1 cellular context compared by ENCODE assay signal in the genomic region with DNA sequence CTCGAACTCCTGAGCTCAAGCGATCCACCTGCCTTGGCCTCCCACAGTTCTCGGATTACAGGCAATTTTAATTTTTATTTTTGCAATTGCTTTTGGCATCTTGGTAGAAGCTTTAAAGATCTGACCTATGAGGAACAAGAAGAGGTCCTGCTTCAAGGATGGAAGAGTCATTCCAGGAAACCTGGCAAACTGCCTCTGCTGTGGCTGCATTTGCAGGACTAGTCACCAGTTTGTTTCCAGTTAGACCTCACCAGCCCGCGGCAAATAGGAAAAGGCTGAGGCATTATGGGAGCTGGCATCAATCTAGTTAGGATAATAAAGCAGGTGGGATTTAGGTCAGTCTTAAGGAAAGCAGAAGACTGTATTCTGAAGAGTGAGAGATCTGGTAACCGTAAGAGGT.
TF ChIP-seq lines count a peak whose summit lies in the region.

No MANE protein-coding gene starts in this region.

TF ChIP-seq in endothelial cell of umbilical vein, 7 proteins besides CTCF, POLR2A, EP300 and RAD21:
- no peak for TF ChIP-seq GATA2 (IDR thresholded peaks at IDR 0.05; ENCODE audit: insufficient read depth, insufficient read length, low read depth, low read length)
- TF ChIP-seq, protein P1, sequence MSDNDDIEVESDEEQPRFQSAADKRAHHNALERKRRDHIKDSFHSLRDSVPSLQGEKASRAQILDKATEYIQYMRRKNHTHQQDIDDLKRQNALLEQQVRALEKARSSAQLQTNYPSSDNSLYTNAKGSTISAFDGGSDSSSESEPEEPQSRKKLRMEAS (IDR thresholded peaks at IDR 0.05; ENCODE audit: insufficient read depth, insufficient read length), result no peak
- no peak for TF ChIP-seq POLR2AphosphoS5 (IDR thresholded peaks at IDR 0.05; ENCODE audit: insufficient read depth, low read depth, low read length)
- no peak for TF ChIP-seq EZH2 (IDR thresholded peaks at IDR 0.05; ENCODE audit: borderline replicate concordance, low read depth, low read length, severe bottlenecking)
- no peak for TF ChIP-seq FOS (IDR thresholded peaks at IDR 0.05; ENCODE audit: borderline replicate concordance, insufficient read depth, low read length)
